Comparison of ENCODE assay signal across 23 cellular contexts in genomic region chr16:22625948-22626347, GRCh38.
DNase-seq lines count a peak whose midpoint lies in the region; ATAC-seq, FAIRE-seq and TF ChIP-seq lines count a peak whose summit lies in the region.
"Had no signal": no experiment of that assay in that cellular context is flagged by ENCODE, and none has a peak within 500 bp of the region (broad histone marks: within the 10 kb centered on the region; RNA-seq: fewer than 3 reads in every experiment).

No MANE protein-coding gene starts in this region.

- H2AFZ ChIP-seq in keratinocyte (ENCODE audit: control insufficient read depth, low read length): no peak overlapping the region

- peaks cover 42% of the 10 kb centered on the region for H3K4me1 ChIP-seq in keratinocyte (ENCODE audit: control insufficient read depth, extremely low read depth, insufficient read depth, low read length)
- H3K4me1 ChIP-seq: Peyer's patch had no signal

- peak overlapping the region; percentile 4 for H3K4me2 ChIP-seq in keratinocyte (ENCODE audit: control insufficient read depth, extremely low read depth, insufficient read depth, low read depth, low read length)

- dilution Hi-C loops in keratinocyte (cut with MboI; ENCODE audit: extremely low pct_ligation_motif_present, low sequenced_read_pairs): no loop called here

- ATAC-seq in HG03097 (IDR thresholded peaks at IDR 0.05; ENCODE audit: low FRiP score, unreplicated experiment) (no peak), HG03460 (IDR thresholded peaks at IDR 0.05; ENCODE audit: unreplicated experiment) (no peak)

- no peak overlapping the region for H3K9ac ChIP-seq in keratinocyte (ENCODE audit: control insufficient read depth, extremely low read depth, insufficient read depth, low read length)

- no peaks in the 10 kb centered on the region for H3K79me2 ChIP-seq in keratinocyte (ENCODE audit: control insufficient read depth, insufficient read depth, low read length)

- TF ChIP-seq CTCF in bronchial epithelial cell (IDR thresholded peaks at IDR 0.05; ENCODE audit: insufficient read depth, low read length, severe bottlenecking) (no peak), keratinocyte (optimal IDR thresholded peaks at IDR 0.05 in 1 of 3, IDR thresholded peaks at IDR 0.05 in 1 of 3, conservative IDR thresholded peaks at IDR 0.05 in 1 of 3; ENCODE audit: extremely low read depth in 1 of 3, insufficient read depth in 2 of 3, low read length in 3 of 3) (no peak)

- no peak for FAIRE-seq in bronchial epithelial cell (lab: Jason Lieb, UNC)
- peak; percentile 74 for FAIRE-seq in keratinocyte (lab: Jason Lieb, UNC)
- no peak for FAIRE-seq in frontal cortex (lab: Jason Lieb, UNC)
- FAIRE-seq: GM12892, H1 had no signal

- H3K9me1 ChIP-seq in keratinocyte (ENCODE audit: control insufficient read depth, extremely low read depth, insufficient read depth, low read length): no peaks in the 10 kb centered on the region

- H4K20me1 ChIP-seq in keratinocyte (ENCODE audit: control insufficient read depth, extremely low read depth, insufficient read depth, low read length): no peaks in the 10 kb centered on the region

- H3K4me3 ChIP-seq in bronchial epithelial cell (ENCODE audit: low read depth, low read length) (no peak overlapping the region), keratinocyte (ENCODE audit: control insufficient read depth in 2 of 3, extremely low read depth in 1 of 3, insufficient read depth in 2 of 3, low read depth in 1 of 3, low read length in 3 of 3) (no peak overlapping the region)
- H3K4me3 ChIP-seq: Peyer's patch had no signal

- H3K36me3 ChIP-seq in bronchial epithelial cell (ENCODE audit: control insufficient read depth, insufficient read depth, low read length): no peaks in the 10 kb centered on the region
- H3K36me3 ChIP-seq in keratinocyte (ENCODE audit: control insufficient read depth in 2 of 2, extremely low read depth in 1 of 2, insufficient read depth in 2 of 2, low read length in 2 of 2): no peaks in the 10 kb centered on the region
- H3K36me3 ChIP-seq: Peyer's patch had no signal

- DNase-seq in HCEC 1CT (peak; percentile 90), LHCN-M2 (ENCODE audit: low read depth) (peak; percentile 31), bronchial epithelial cell (ENCODE audit: low read depth) (peak; percentile 96), keratinocyte (ENCODE audit: low read depth, low spot score) (peak; percentile 73), frontal cortex (ENCODE audit: low spot score in 2 of 2) (no peak)
- DNase-seq in activated CD4-positive, alpha-beta T cell treated with anti-CD3 and anti-CD28 coated beads for 1 hour: no peak
- DNase-seq: CD4-positive, CD25-positive, alpha-beta regulatory T cell; COR-L47; DND-41; Karpas-422; NCI-H1694; NCI-H2081; NCI-H2171; NCI-H345; NCI-H524; NCI-H774; NK-92 treated with Interleukin-12 subunit alpha and Interleukin-12 subunit beta, amount 100 ng/mL, for 24 hours; Peyer's patch; Right ventricle myocardium superior had no signal

- peak overlapping the region; percentile 38 for H3K27ac ChIP-seq in keratinocyte (ENCODE audit: control insufficient read depth, insufficient read depth, low read length)
- H3K27ac ChIP-seq: Peyer's patch had no signal

- H3K27me3 ChIP-seq in bronchial epithelial cell (ENCODE audit: control insufficient read depth, insufficient read depth, low read length) (no peaks in the 10 kb centered on the region), keratinocyte (ENCODE audit: control insufficient read depth, extremely low read depth, insufficient read depth, low read length) (no peaks in the 10 kb centered on the region)
- H3K27me3 ChIP-seq: Peyer's patch had no signal

- H3K9me3 ChIP-seq in keratinocyte (ENCODE audit: control insufficient read depth, low read depth, low read length): no peaks in the 10 kb centered on the region
- H3K9me3 ChIP-seq: Peyer's patch had no signal

Comparison
In these comparisons a context has a peak if more than half of its experiments do, and no peak if none do; other contexts are left out.
1. DNase-seq: peak in HCEC 1CT (single experiment), LHCN-M2 (single experiment), bronchial epithelial cell (single experiment) and keratinocyte (single experiment); none in frontal cortex (0 of 2) and activated CD4-positive, alpha-beta T cell treated with anti-CD3 and anti-CD28 coated beads for 1 hour (single experiment).